ENCODE assay signal across 23 cellular contexts in the genomic region with DNA sequence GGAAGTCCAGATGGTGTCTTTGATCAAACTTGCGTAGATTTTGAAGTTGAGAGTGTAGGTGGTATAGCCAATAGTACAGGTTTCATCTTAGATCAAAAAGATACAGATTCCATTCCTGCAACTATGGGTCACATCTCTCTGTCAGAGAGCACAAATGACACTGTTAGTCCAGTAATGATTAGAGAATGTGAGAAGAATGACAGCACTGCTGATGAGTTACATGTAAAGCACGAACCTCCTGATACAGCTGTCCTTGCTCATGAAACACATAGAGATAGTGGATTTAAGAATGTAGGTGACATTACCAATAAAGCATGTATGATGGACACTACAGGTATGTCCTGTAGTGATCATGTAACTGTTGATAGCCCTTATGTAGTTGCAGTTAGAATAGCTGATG. TPM values are rescaled to one million over a fixed set of nuclear protein-coding genes. Genes with fewer than 3 reads are reported as not detected.
DNase-seq lines count a peak whose midpoint lies in the region; ATAC-seq, FAIRE-seq and TF ChIP-seq lines count a peak whose summit lies in the region.
"Had no signal": no experiment of that assay in that cellular context is flagged by ENCODE, and none has a peak within 500 bp of the region (broad histone marks: within the 10 kb centered on the region; RNA-seq: fewer than 3 reads in every experiment).

No MANE protein-coding gene starts in this region.

- H3K4me3 Mint-ChIP-seq in T-helper 17 cell: no peak overlapping the region
- no peak overlapping the region for H3K4me3 Mint-ChIP-seq in T-cell
- H3K4me3 Mint-ChIP-seq in type B pancreatic cell: no peak overlapping the region
- H3K4me3 Mint-ChIP-seq: B cell, CD14-positive monocyte, H9 had no signal

- TF ChIP-seq CTCF in A549 (IDR thresholded peaks at IDR 0.05) (no peak), type B pancreatic cell (conservative IDR thresholded peaks at IDR 0.05) (no peak)

- H3K36me3 Mint-ChIP-seq in T-helper 17 cell (ENCODE audit: low read depth) (peaks cover 19% of the 10 kb centered on the region), T-cell (peaks cover 61% of the 10 kb centered on the region), type B pancreatic cell (peaks cover 20% of the 10 kb centered on the region)

- FAIRE-seq in A549 (lab: Jason Lieb, UNC) (peak; percentile 65), GM12891 (lab: Jason Lieb, UNC) (peak; percentile 66)
- FAIRE-seq: A204.1, D721Med, GM12878, HTR-8/SVneo had no signal

- no peak for TF ChIP-seq RAD21 in A549 (conservative IDR thresholded peaks at IDR 0.05 in 1 of 2, IDR thresholded peaks at IDR 0.05 in 1 of 2)

- WGBS in A549 (ENCODE audit: missing lambda C conversion rate): 98% methylated on average over 2 of the region's 2 CpGs

- H3K27ac ChIP-seq in A549: no peak overlapping the region
- H3K27ac ChIP-seq: KMS-11 had no signal

- DNase-seq in A549 (ENCODE audit: low read depth in 1 of 2, low spot score in 1 of 2): no peak
- no peak for DNase-seq in GM12891 (ENCODE audit: insufficient read length, low spot score)
- DNase-seq in T-helper 17 cell: no peak
- DNase-seq in myocyte (ENCODE audit: low read depth): peak; percentile 5
- no peak for DNase-seq in T-cell
- DNase-seq in type B pancreatic cell (ENCODE audit: extremely low spot score, unreplicated experiment): no peak
- DNase-seq: DMS53, H9, NCI-H1694 treated with DMSO at 0.1 percent for 48 hours, NCI-H2081 treated with DMSO at 0.1 percent for 48 hours, NCI-H2171 treated with DMSO at 0.1 percent for 48 hours, NCI-H446, NCI-H526 treated with DMSO at 0.1 percent for 48 hours, Right ventricle myocardium superior had no signal

- peaks cover 26% of the 10 kb centered on the region for H3K4me1 Mint-ChIP-seq in T-helper 17 cell
- H3K4me1 Mint-ChIP-seq in T-cell: peaks cover 41 to 58% (median 47%) of the 10 kb centered on the region in 3 donors
- H3K4me1 Mint-ChIP-seq in type B pancreatic cell (ENCODE audit: unreplicated experiment): no peaks in the 10 kb centered on the region
- H3K4me1 Mint-ChIP-seq: H9 had no signal

- no peak for TF ChIP-seq POLR2A in A549 (IDR thresholded peaks at IDR 0.05; ENCODE audit: low read length)
- TF ChIP-seq POLR2A in GM12891 (IDR thresholded peaks at IDR 0.05; ENCODE audit: low read depth, low read length): no peak

- H3K4me1 ChIP-seq in A549: no peaks in the 10 kb centered on the region

- H3K27ac Mint-ChIP-seq in T-helper 17 cell: peak overlapping the region; percentile 24
- no peak overlapping the region for H3K27ac Mint-ChIP-seq in T-cell
- H3K27ac Mint-ChIP-seq in type B pancreatic cell: no peak overlapping the region
- H3K27ac Mint-ChIP-seq: B cell, H9 had no signal

- no peak overlapping the region for H3K4me3 ChIP-seq in A549
- H3K4me3 ChIP-seq: GM12878 had no signal

- POLR2A ChIA-PET in A549 (lab: Yijun Ruan, JAX) (no interaction called here), T-cell (lab: Charles Lee) (no interaction called here)

- H3K9me3 Mint-ChIP-seq in T-cell (no peaks in the 10 kb centered on the region), type B pancreatic cell (no peaks in the 10 kb centered on the region)
- H3K9me3 Mint-ChIP-seq: CD14-positive monocyte, H9 had no signal

- H3K9me3 ChIP-seq in A549 (no peaks in the 10 kb centered on the region), T-helper 17 cell (ENCODE audit: control insufficient read depth, low read length, poor library complexity, severe bottlenecking) (no peaks in the 10 kb centered on the region)

- H3K4me2 ChIP-seq in A549: no peak overlapping the region
- H3K4me2 ChIP-seq: KMS-11 had no signal

- ATAC-seq in A549: no peak
- ATAC-seq in T-helper 17 cell: no peak
- no peak for ATAC-seq in T-cell (replicated peaks in 1 of 4)
- no peak for ATAC-seq in HG03565 (IDR thresholded peaks at IDR 0.05; ENCODE audit: unreplicated experiment)
- ATAC-seq: GM12878 had no signal

- TF ChIP-seq EP300 in A549 (IDR thresholded peaks at IDR 0.05): no peak

- H3K27me3 Mint-ChIP-seq in T-helper 17 cell (no peaks in the 10 kb centered on the region), T-cell (no peaks in the 10 kb centered on the region), type B pancreatic cell (no peaks in the 10 kb centered on the region)
- H3K27me3 Mint-ChIP-seq: B cell had no signal

- CTCF ChIA-PET in A549 (lab: Yijun Ruan, JAX) (interaction anchor here (0.7 kb wide), 1 partner anchor 38 kb away, joined by 3 read pairs; no protein-coding TSS in a partner anchor), T-cell (lab: Charles Lee) (no interaction called here)

TF ChIP-seq in A549, 52 proteins besides CTCF, POLR2A, EP300 and RAD21:
- TF ChIP-seq EHMT2 (IDR thresholded peaks at IDR 0.05; ENCODE audit: low read depth) (no peak), RNF2 (IDR thresholded peaks at IDR 0.05; ENCODE audit: borderline replicate concordance, low read depth) (no peak), BHLHE40 (IDR thresholded peaks at IDR 0.05; ENCODE audit: low read depth, low read length) (no peak), HOXB5 (CRISPR knock-in tag; IDR thresholded peaks at IDR 0.05) (no peak), PHF8 (IDR thresholded peaks at IDR 0.05; ENCODE audit: borderline replicate concordance, low read depth) (no peak), CBX2 (IDR thresholded peaks at IDR 0.05; ENCODE audit: borderline replicate concordance, low read depth) (no peak), CHD2 (IDR thresholded peaks at IDR 0.05; ENCODE audit: low read length, partially characterized antibody) (no peak), EHF (CRISPR knock-in tag; IDR thresholded peaks at IDR 0.05) (no peak), MAFK (IDR thresholded peaks at IDR 0.05; ENCODE audit: partially characterized antibody) (no peak), JUNB (IDR thresholded peaks at IDR 0.05) (no peak), MAX (IDR thresholded peaks at IDR 0.05) (no peak), SMC3 (IDR thresholded peaks at IDR 0.05) (no peak), MYC (IDR thresholded peaks at IDR 0.05; ENCODE audit: borderline replicate concordance, low read length) (no peak), KDM5A (IDR thresholded peaks at IDR 0.05) (no peak), HDAC2 (IDR thresholded peaks at IDR 0.05) (no peak)

TF ChIP-seq in GM12891, 5 proteins besides CTCF, POLR2A, EP300 and RAD21:
- TF ChIP-seq POU2F2 (IDR thresholded peaks at IDR 0.05; ENCODE audit: low read depth, low read length) (no peak), TAF1 (IDR thresholded peaks at IDR 0.05; ENCODE audit: low read depth, low read length) (no peak), POLR2AphosphoS5 (IDR thresholded peaks at IDR 0.05; ENCODE audit: low read depth, low read length) (no peak), PAX5 (IDR thresholded peaks at IDR 0.05; ENCODE audit: insufficient read depth, low read length, severe bottlenecking) (no peak), SPI1 (IDR thresholded peaks at IDR 0.05; ENCODE audit: low read depth, low read length) (no peak)

RNA-seq across cellular contexts. Expression of gene LOXL4, which starts 59.1 kb away (rescaled TPM):
- 2.1 and 2.3 TPM in 2 replicates for polyA plus RNA-seq in A549 (2011; rRNA removed)
- polyA plus RNA-seq in A549 (2012; cell fraction: cytosol; rRNA removed): 0.73 and 1.1 TPM in 2 replicates
- 1.5 and 1.9 TPM in 2 replicates for polyA plus RNA-seq in A549 (2012; cell fraction: nucleus; rRNA removed)
- polyA plus RNA-seq in A549 (2017; fragmentation: RNase III; extraction: RNeasy Plus Mini Kit Qiagen cat#74134 plus additional on column Dnase treatment): 1.6 to 2.4 TPM (median 2.0 TPM) in 3 replicates
- 1.8 and 3.0 TPM in 2 replicates for polyA minus RNA-seq in A549 (2011; rRNA and poly(A)+ RNA removed)
- 0.15 TPM for polyA plus RNA-seq in GM12891 (2012; ENCODE audit: low read depth, missing spikeins)
- not detected for total RNA-seq in T-helper 17 cell
- total RNA-seq in myocyte: 0.64 and 0.88 TPM in 2 replicates
- 1.2 TPM for polyA plus RNA-seq in myocyte (2012)
- total RNA-seq in T-cell: under 1 TPM in 1 of 5 donors, not detected in 4; 0.09 TPM
- total RNA-seq in type B pancreatic cell (ENCODE audit: low replicate concordance): 40.5 and 59.4 TPM in 2 replicates
- total RNA-seq: B cell, SK-MEL-5 had no signal

Comparison
In these comparisons a context has a peak if more than half of its experiments do, and no peak if none do; other contexts are left out.
1. RNA of gene LOXL4, which starts 59.1 kb away (total RNA-seq): 40.5 to 59.4 TPM in type B pancreatic cell; 0.64 to 0.88 TPM in myocyte, 0.09 TPM in T-cell and not detected in T-helper 17 cell; every median in the first group is over 10 times any median in the second.